In the genomic region with DNA sequence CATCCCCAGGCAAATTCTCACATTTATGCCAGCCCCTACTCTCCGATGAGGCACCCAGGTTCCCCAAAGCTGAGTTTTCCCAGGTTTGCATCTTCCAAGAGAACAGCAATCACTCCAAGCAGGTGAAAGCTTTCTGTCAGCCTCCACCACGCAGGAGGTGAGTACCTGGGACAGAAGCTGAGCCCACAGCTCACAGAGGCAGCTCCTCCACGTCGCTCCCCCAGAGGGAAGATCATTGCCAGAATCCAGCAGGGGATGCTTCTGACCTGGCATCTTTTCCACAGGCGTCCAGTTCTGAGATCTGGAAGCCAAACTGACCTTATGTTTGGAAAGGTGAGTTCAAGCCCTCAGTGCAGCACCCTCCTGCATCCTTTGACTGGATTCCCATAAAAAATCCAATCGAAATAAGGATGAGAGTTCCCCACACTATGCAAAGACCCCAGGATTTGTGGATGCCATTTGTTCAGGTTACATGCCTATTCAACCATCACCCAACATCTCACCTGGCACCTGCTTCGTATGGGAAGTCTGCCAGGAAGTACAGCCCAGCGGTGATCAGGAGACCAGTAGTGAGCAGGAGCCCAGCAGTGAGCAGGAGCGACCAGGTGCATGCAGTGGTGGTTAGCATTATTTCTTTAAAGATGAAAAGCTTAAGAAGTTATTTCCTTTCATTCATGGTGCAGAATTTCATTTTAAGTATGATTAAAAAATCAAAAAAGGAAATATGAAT, we compare ENCODE assay signal across 18 cellular contexts. TPM values are rescaled to one million over a fixed set of nuclear protein-coding genes. Genes with fewer than 3 reads are reported as not detected.
DNase-seq lines count a peak whose midpoint lies in the region; ATAC-seq and TF ChIP-seq lines count a peak whose summit lies in the region.
"Had no signal": no experiment of that assay in that cellular context is flagged by ENCODE, and none has a peak within 500 bp of the region (broad histone marks: within the 10 kb centered on the region; RNA-seq: fewer than 3 reads in every experiment).

No MANE protein-coding gene starts in this region.

- ATAC-seq in GM21381 (IDR thresholded peaks at IDR 0.05; ENCODE audit: unreplicated experiment) (no peak), T-cell (replicated peaks in 1 of 4) (no peak)
- ATAC-seq: SK-N-SH treated with all-trans-retinoic acid at 6 μM for 48 hours had no signal

- WGBS in spleen, 5 donors: 63 to 79% (median 65%) methylated on average over 7 to 9 of the region's 9 CpGs

- H3K27ac ChIP-seq in BLaER1: no peak overlapping the region
- H3K27ac ChIP-seq in spleen: no peak overlapping the region
- no peak overlapping the region for H3K27ac ChIP-seq in RWPE1
- H3K27ac ChIP-seq: HL-60 had no signal

- H3K4me3 ChIP-seq in BLaER1 (no peak overlapping the region), spleen (no peak overlapping the region)

- H3K4me1 ChIP-seq in BLaER1: peaks cover 64% of the 10 kb centered on the region
- H3K4me1 ChIP-seq in spleen: no peaks in the 10 kb centered on the region
- H3K4me1 ChIP-seq: BE2C had no signal

- H3K9me3 ChIP-seq in BLaER1 (no peaks in the 10 kb centered on the region), spleen (no peaks in the 10 kb centered on the region)
- H3K9me3 ChIP-seq: BE2C had no signal

- no peaks in the 10 kb centered on the region for H4K20me1 ChIP-seq in BLaER1

- POLR2A ChIA-PET in RWPE1 (lab: Yijun Ruan, JAX; ENCODE audit: low non-redundant PET) (no interaction called here), T-cell (lab: Charles Lee) (no interaction called here)

- H3K9ac ChIP-seq in BLaER1: no peak overlapping the region

- TF ChIP-seq CTCF in spleen (IDR thresholded peaks at IDR 0.05 in 8 of 11, conservative IDR thresholded peaks at IDR 0.05 in 3 of 11) (no peak), RWPE1 (conservative IDR thresholded peaks at IDR 0.05; ENCODE audit: low read depth) (no peak)

- no peak for TF ChIP-seq POLR2A in spleen (IDR thresholded peaks at IDR 0.05)

- no peaks in the 10 kb centered on the region for H3K4me1 Mint-ChIP-seq in T-cell
- H3K4me1 Mint-ChIP-seq: CD4-positive, alpha-beta memory T cell had no signal

- H3K4me3 Mint-ChIP-seq in T-cell: no peak overlapping the region
- H3K4me3 Mint-ChIP-seq: CD4-positive, alpha-beta memory T cell had no signal

- H3K27ac Mint-ChIP-seq in T-cell: no peak overlapping the region
- H3K27ac Mint-ChIP-seq: CD4-positive, alpha-beta memory T cell had no signal

- peak overlapping the region; percentile 92 for H3K4me2 ChIP-seq in BLaER1

- no peaks in the 10 kb centered on the region for H3K36me3 Mint-ChIP-seq in T-cell
- H3K36me3 Mint-ChIP-seq: CD4-positive, alpha-beta memory T cell had no signal

- intact Hi-C loops in spleen (cut with DNase I; ENCODE audit: low total_unique reads): no loop called here

- H3K27me3 Mint-ChIP-seq in T-cell: peaks cover 10 to 18% of the 10 kb centered on the region in 2 donors

- CTCF ChIA-PET in RWPE1 (lab: Yijun Ruan, JAX): interaction anchor here (0.5 to 0.7 kb wide), 2 partner anchors 239 to 349 kb away, joined by 3 to 8 read pairs; no protein-coding TSS in a partner anchor
- CTCF ChIA-PET in T-cell (lab: Charles Lee): no interaction called here

- H3K27me3 ChIP-seq in BLaER1: no peaks in the 10 kb centered on the region
- H3K27me3 ChIP-seq in spleen (replicated peaks in 1 of 7): peaks cover 0 to 30% (median 0%) of the 10 kb centered on the region in 7 donors
- H3K27me3 ChIP-seq: BE2C had no signal

- H3K36me3 ChIP-seq in BLaER1 (no peaks in the 10 kb centered on the region), spleen (no peaks in the 10 kb centered on the region)
- H3K36me3 ChIP-seq: BE2C had no signal

- no peaks in the 10 kb centered on the region for H3K9me3 Mint-ChIP-seq in T-cell
- H3K9me3 Mint-ChIP-seq: CD4-positive, alpha-beta memory T cell had no signal

- DNase-seq in NCI-H345 (lab: John Stamatoyannopoulos, UW): peak; percentile 68
- DNase-seq in activated CD8-positive, alpha-beta memory T cell treated with anti-CD3 and anti-CD28 coated beads, Interleukin-2, amount 50 U/mL, for 48 hours: peak; percentile 17
- DNase-seq in spleen: peak; percentile 24
- no peak for DNase-seq in RWPE1 (ENCODE audit: low spot score)
- DNase-seq in DMS 273 (lab: John Stamatoyannopoulos, UW; ENCODE audit: unreplicated experiment): no peak
- DNase-seq in T-cell: no peak
- DNase-seq: BE2C; CD4-positive, alpha-beta memory T cell; IMR-90; NCI-H1436; NCI-H1930; NCI-H748 treated with DMSO at 0.1 percent for 48 hours; OCI-M1; SIG-M5 had no signal

RNA-seq across cellular contexts. Expression of a gene that starts 47.4 kb away (rescaled TPM):
- 100 to 1,000 TPM in 1 of 7 donors, 10 to 100 TPM in 6; 40.9 to 109 (median 47.1) TPM for total RNA-seq in spleen
- 10 to 100 TPM in 2 of 3 donors, 1 to 10 TPM in 1; 5.9 to 22.3 (median 16.8) TPM for polyA plus RNA-seq in spleen
- under 1 TPM in 1 of 5 donors, not detected in 4; 0.16 TPM for total RNA-seq in T-cell
- total RNA-seq: CD4-positive, alpha-beta memory T cell had no signal
- polyA plus RNA-seq: CD4-positive, alpha-beta memory T cell had no signal

Comparison
In these comparisons a context has a peak if more than half of its experiments do, and no peak if none do; other contexts are left out.
1. DNase-seq: peak in NCI-H345 (single experiment), activated CD8-positive, alpha-beta memory T cell treated with anti-CD3 and anti-CD28 coated beads, Interleukin-2, amount 50 U/mL, for 48 hours (single experiment) and spleen (single experiment); none in RWPE1 (single experiment), DMS 273 (single experiment) and T-cell (0 of 34).
2. RNA of a gene that starts 47.4 kb away (total RNA-seq): 40.9 to 109 TPM in spleen; 0.16 TPM in T-cell; every median in the first group is over 10 times any median in the second.